ENCODE assay signal across 17 cellular contexts in the genomic region with DNA sequence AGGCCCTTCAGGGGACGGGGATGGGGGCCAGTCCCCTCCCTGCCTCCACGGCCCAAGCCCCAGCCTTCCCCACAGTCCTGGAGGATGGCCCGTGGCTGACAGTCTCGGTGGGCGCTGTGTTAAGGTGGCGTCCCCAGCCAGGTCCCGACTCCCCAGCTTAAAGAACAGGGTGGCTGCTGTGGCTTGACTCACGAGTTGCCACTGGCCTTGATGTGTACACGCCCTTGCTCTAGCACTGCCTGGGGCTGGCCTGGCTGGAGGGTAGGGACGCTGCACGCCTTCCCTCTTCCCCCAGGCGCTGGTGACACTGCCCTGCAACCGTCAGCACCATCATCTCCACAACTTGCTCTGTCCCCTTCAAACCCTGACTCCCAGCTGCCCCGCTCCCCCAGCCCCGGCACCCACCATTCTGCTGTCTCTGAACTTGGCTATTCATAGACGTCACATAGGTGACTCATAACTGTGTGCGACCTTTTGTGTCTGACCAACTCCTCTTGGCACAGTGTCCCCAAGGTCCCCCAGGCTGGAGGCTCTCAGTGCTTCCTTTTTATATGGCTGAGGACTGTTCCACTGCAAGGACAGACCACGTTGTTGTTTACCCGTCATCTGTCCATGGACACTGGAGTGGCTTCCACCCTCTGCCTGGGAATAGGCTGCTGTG. TPM values are rescaled to one million over a fixed set of nuclear protein-coding genes. Genes with fewer than 3 reads are reported as not detected.
DNase-seq lines count a peak whose midpoint lies in the region; ATAC-seq and TF ChIP-seq lines count a peak whose summit lies in the region.
"Had no signal": no experiment of that assay in that cellular context is flagged by ENCODE, and none has a peak within 500 bp of the region (broad histone marks: within the 10 kb centered on the region; RNA-seq: fewer than 3 reads in every experiment).

No MANE protein-coding gene starts in this region.

- POLR2A ChIA-PET in RWPE1 (lab: Yijun Ruan, JAX; ENCODE audit: low non-redundant PET), result no interaction called here

- H3K4me3 Mint-ChIP-seq in stimulated activated naive CD8-positive, alpha-beta T cell treated with anti-CD3 and anti-CD28 coated beads, Interleukin-15, amount 100 ng/mL, for 72 hours, result no peak overlapping the region

- no peak overlapping the region for H3K27ac Mint-ChIP-seq in activated naive CD4-positive, alpha-beta T cell treated with anti-CD3 and anti-CD28 coated beads, Interleukin-2, amount 50 U/mL, for 72 hours
- peak overlapping the region in 1 of 2 donors; percentile 42 for H3K27ac Mint-ChIP-seq in stimulated activated naive CD8-positive, alpha-beta T cell treated with anti-CD3 and anti-CD28 coated beads, Interleukin-15, amount 100 ng/mL, for 72 hours

- TF ChIP-seq CTCF in RWPE1 (conservative IDR thresholded peaks at IDR 0.05; ENCODE audit: low read depth) (no peak), gastroesophageal sphincter (IDR thresholded peaks at IDR 0.05) (no peak)

- ATAC-seq in activated naive CD4-positive, alpha-beta T cell treated with anti-CD3 and anti-CD28 coated beads, Interleukin-2, amount 50 U/mL, for 72 hours, result peak; percentile 17 to 77
- peak; percentile 32 for ATAC-seq in gastroesophageal sphincter
- ATAC-seq in stimulated activated naive CD8-positive, alpha-beta T cell treated with anti-CD3 and anti-CD28 coated beads, Interleukin-15, amount 100 ng/mL, for 72 hours, result peak; percentile 31
- no peak for ATAC-seq in GM21723 (IDR thresholded peaks at IDR 0.05; ENCODE audit: unreplicated experiment)

- no peak for DNase-seq in activated naive CD4-positive, alpha-beta T cell treated with anti-CD3 and anti-CD28 coated beads, Interleukin-2, amount 50 U/mL, for 72 hours (ENCODE audit: low spot score in 2 of 2)
- DNase-seq in activated naive CD4-positive, alpha-beta T cell (lab: John Stamatoyannopoulos, UW), result no peak
- DNase-seq in RWPE1 (ENCODE audit: low spot score) (no peak), NCI-H1092 treated with DMSO at 0.1 percent for 48 hours (lab: John Stamatoyannopoulos, UW) (no peak), occipital lobe (lab: John Stamatoyannopoulos, UW) (no peak)
- DNase-seq in stimulated activated naive CD8-positive, alpha-beta T cell treated with anti-CD3 and anti-CD28 coated beads, Interleukin-15, amount 100 ng/mL, for 72 hours, result no peak
- DNase-seq: activated CD4-positive, CD25-positive, alpha-beta regulatory T cell treated with anti-CD3 and anti-CD28 coated beads, Interleukin-2, amount 50 U/mL, for 72 hours; CD8-positive, alpha-beta memory T cell; colonic mucosa; KG1; midbrain; NCI-H1092; NCI-H526 treated with DMSO at 0.1 percent for 48 hours; stimulated activated CD4-positive, alpha-beta T cell treated with anti-CD3 and anti-CD28 coated beads, Interleukin-15, amount 100 ng/mL, for 24 hours; stomach had no signal

- peaks cover 45% of the 10 kb centered on the region for H3K4me1 Mint-ChIP-seq in stimulated activated naive CD8-positive, alpha-beta T cell treated with anti-CD3 and anti-CD28 coated beads, Interleukin-15, amount 100 ng/mL, for 72 hours

- H3K9me3 Mint-ChIP-seq in activated naive CD4-positive, alpha-beta T cell treated with anti-CD3 and anti-CD28 coated beads, Interleukin-2, amount 50 U/mL, for 72 hours, result no peaks in the 10 kb centered on the region
- H3K9me3 Mint-ChIP-seq in stimulated activated naive CD8-positive, alpha-beta T cell treated with anti-CD3 and anti-CD28 coated beads, Interleukin-15, amount 100 ng/mL, for 72 hours, result no peaks in the 10 kb centered on the region
- H3K9me3 Mint-ChIP-seq: CD8-positive, alpha-beta memory T cell had no signal

- CTCF ChIA-PET in RWPE1 (lab: Yijun Ruan, JAX), result no interaction called here

- no peaks in the 10 kb centered on the region for H3K9me3 ChIP-seq in gastroesophageal sphincter
- H3K9me3 ChIP-seq: colonic mucosa, stomach had no signal

- peaks cover 0 to 54% of the 10 kb centered on the region in 2 donors for H3K36me3 ChIP-seq in gastroesophageal sphincter

- H3K36me3 Mint-ChIP-seq in activated naive CD4-positive, alpha-beta T cell treated with anti-CD3 and anti-CD28 coated beads, Interleukin-2, amount 50 U/mL, for 72 hours, result no peaks in the 10 kb centered on the region

- H3K27me3 Mint-ChIP-seq in stimulated activated naive CD8-positive, alpha-beta T cell treated with anti-CD3 and anti-CD28 coated beads, Interleukin-15, amount 100 ng/mL, for 72 hours, result no peaks in the 10 kb centered on the region

- 60% methylated on average over 6 of the region's 19 CpGs; no CpG with 5 or more reads in 1 of the 2 donors for WGBS in gastroesophageal sphincter (ENCODE audit: low coverage in 1 of 2), 2 donors

- no peaks in the 10 kb centered on the region for H3K27me3 ChIP-seq in gastroesophageal sphincter
- H3K27me3 ChIP-seq: colonic mucosa, stomach had no signal

- TF ChIP-seq POLR2A in gastroesophageal sphincter (IDR thresholded peaks at IDR 0.05), result no peak

- TF ChIP-seq EP300 in gastroesophageal sphincter (IDR thresholded peaks at IDR 0.05), result no peak

- H3K4me3 ChIP-seq in gastroesophageal sphincter, result no peak overlapping the region
- H3K4me3 ChIP-seq: colonic mucosa, stomach had no signal

- H3K27ac ChIP-seq in RWPE1, result peak overlapping the region; percentile 47
- H3K27ac ChIP-seq in gastroesophageal sphincter, result no peak overlapping the region
- H3K27ac ChIP-seq: colonic mucosa, stomach had no signal

- H3K4me1 ChIP-seq in gastroesophageal sphincter, result peaks cover 0 to 41% (median 10%) of the 10 kb centered on the region in 3 donors
- H3K4me1 ChIP-seq: colonic mucosa had no signal

RNA-seq across cellular contexts. Expression of gene GNPTG, which starts 6.3 kb away (rescaled TPM):
- 10 to 100 TPM; 21.7 to 25.4 TPM for total RNA-seq in activated naive CD4-positive, alpha-beta T cell treated with anti-CD3 and anti-CD28 coated beads, Interleukin-2, amount 50 U/mL, for 72 hours
- 10 to 100 TPM; 45.1 to 55.3 (median 50.5) TPM for total RNA-seq in gastroesophageal sphincter
- 15.0 TPM for total RNA-seq in occipital lobe

RNA-seq across cellular contexts. Expression of gene TSR3, which starts 6.4 kb away (rescaled TPM):
- 10 to 100 TPM; 34.4 to 50.8 TPM for total RNA-seq in activated naive CD4-positive, alpha-beta T cell treated with anti-CD3 and anti-CD28 coated beads, Interleukin-2, amount 50 U/mL, for 72 hours
- total RNA-seq in gastroesophageal sphincter (100 to 1,000 TPM in 3 of 4 donors, 10 to 100 TPM in 1; 63.7 to 107 (median 103) TPM), occipital lobe (36.8 TPM)

RNA-seq across cellular contexts. Expression of gene BAIAP3, which starts 24.6 kb away (rescaled TPM):
- 1 to 10 TPM in 1 of 2 donors, under 1 TPM in 1; 0.34 to 1.9 TPM for total RNA-seq in activated naive CD4-positive, alpha-beta T cell treated with anti-CD3 and anti-CD28 coated beads, Interleukin-2, amount 50 U/mL, for 72 hours
- total RNA-seq in gastroesophageal sphincter, result 10 to 100 TPM in 1 of 4 donors, 1 to 10 TPM in 3; 1.1 to 14.2 (median 3.0) TPM
- total RNA-seq in occipital lobe, result 5.8 TPM

RNA-seq across cellular contexts. Expression of gene UBE2I, which starts 48.6 kb away (rescaled TPM):
- total RNA-seq in activated naive CD4-positive, alpha-beta T cell treated with anti-CD3 and anti-CD28 coated beads, Interleukin-2, amount 50 U/mL, for 72 hours, result 100 to 1,000 TPM; 205 to 246 TPM
- total RNA-seq in gastroesophageal sphincter (10 to 100 TPM; 53.3 to 95.9 (median 76.9) TPM), occipital lobe (42.7 TPM)

RNA-seq across cellular contexts. Expression of gene UNKL, which starts 56.5 kb away (rescaled TPM):
- 10 to 100 TPM; 38.0 to 72.1 TPM for total RNA-seq in activated naive CD4-positive, alpha-beta T cell treated with anti-CD3 and anti-CD28 coated beads, Interleukin-2, amount 50 U/mL, for 72 hours
- 10 to 100 TPM; 12.3 to 29.4 (median 16.4) TPM for total RNA-seq in gastroesophageal sphincter
- total RNA-seq in occipital lobe, result 10.1 TPM
